In genomic region chr22:26658161-26658560, GRCh38 we compare ENCODE assay signal across 8 cellular contexts. TPM values are rescaled to one million over a fixed set of nuclear protein-coding genes. Genes with fewer than 3 reads are reported as not detected.
DNase-seq lines count a peak whose midpoint lies in the region; ATAC-seq, FAIRE-seq and TF ChIP-seq lines count a peak whose summit lies in the region.

No MANE protein-coding gene starts in this region.

- BruUV-seq in IMR-90 (replicated peaks; lab: Mats Ljungman, UMichigan) (no TSS peak), MCF 10A (replicated peaks; lab: Mats Ljungman, UMichigan) (no TSS peak)

- H4K8ac ChIP-seq in IMR-90 (ENCODE audit: low read depth in 2 of 2, low read length in 2 of 2): no peak overlapping the region

- no peaks in the 10 kb centered on the region for H3K9me3 Mint-ChIP-seq in CD8-positive, alpha-beta memory T cell
- no peaks in the 10 kb centered on the region for H3K9me3 Mint-ChIP-seq in MCF 10A (ENCODE audit: unreplicated experiment)
- H3K9me3 Mint-ChIP-seq in natural killer cell treated with Interleukin-12 subunit alpha and Interleukin-12 subunit beta and Interleukin-15 and Interleukin-18, amount 100 ng/mL, for 72 hours: no peaks in the 10 kb centered on the region

- no peaks in the 10 kb centered on the region for H4K20me1 ChIP-seq in IMR-90 (ENCODE audit: insufficient read depth, low read length)

- H3K9me1 ChIP-seq in IMR-90 (ENCODE audit: insufficient read depth, low read length): no peaks in the 10 kb centered on the region

- in situ Hi-C loops in IMR-90 (cut with MboI; ENCODE audit: low sequenced_read_pairs): no loop called here

- no peaks in the 10 kb centered on the region for H3K9me3 ChIP-seq in CD8-positive, alpha-beta memory T cell (ENCODE audit: low read length)
- no peaks in the 10 kb centered on the region for H3K9me3 ChIP-seq in IMR-90 (ENCODE audit: control insufficient read depth, insufficient read depth, low read length)

- H4K5ac ChIP-seq in IMR-90 (ENCODE audit: low read depth, low read length): no peak overlapping the region

- peak overlapping the region; percentile 78 to 98 (median 92) for H3K27ac Mint-ChIP-seq in CD8-positive, alpha-beta memory T cell
- H3K27ac Mint-ChIP-seq in MCF 10A (ENCODE audit: low read depth, unreplicated experiment): peak overlapping the region; percentile 3
- H3K27ac Mint-ChIP-seq in natural killer cell treated with Interleukin-12 subunit alpha and Interleukin-12 subunit beta and Interleukin-15 and Interleukin-18, amount 100 ng/mL, for 72 hours: peak overlapping the region; percentile 40 to 54

- POLR2A ChIA-PET in CD8-positive, alpha-beta memory T cell (lab: Charles Lee): interaction anchor here (0.5 to 1.2 kb wide), 2 partner anchors 143 to 174 kb away, joined by 3 to 4 read pairs; partner anchors contain the start of genes HPS4 and SRRD
- POLR2A ChIA-PET in IMR-90 (lab: Charles Lee; ENCODE audit: unreplicated experiment) (no interaction called here), MCF 10A (lab: Yijun Ruan, JAX) (no interaction called here)

- no peak overlapping the region for H3K14ac ChIP-seq in IMR-90 (replicated peaks; ENCODE audit: low read depth, low read length)

- H2AK5ac ChIP-seq in IMR-90 (ENCODE audit: low read depth, low read length): peak overlapping the region; percentile 78

- peak overlapping the region; percentile 75; the same call in 1 of the 2 replicates for H3K4me2 ChIP-seq in IMR-90 (ENCODE audit: low read depth, low read length)

- no peaks in the 10 kb centered on the region for H3K27me3 ChIP-seq in CD8-positive, alpha-beta memory T cell (ENCODE audit: insufficient read depth, low read length, poor library complexity, severe bottlenecking)
- peaks cover 33% of the 10 kb centered on the region for H3K27me3 ChIP-seq in IMR-90 (ENCODE audit: control insufficient read depth, insufficient read depth, low read length)

- H2BK120ac ChIP-seq in IMR-90 (ENCODE audit: low read depth, low read length): no peak overlapping the region

- no peak overlapping the region for H3K56ac ChIP-seq in IMR-90 (ENCODE audit: extremely low read depth, insufficient read depth, low read length)

- H4K91ac ChIP-seq in IMR-90 (ENCODE audit: insufficient read depth, low read depth, low read length): no peak overlapping the region

- H2BK15ac ChIP-seq in IMR-90 (ENCODE audit: low read depth, low read length): no peak overlapping the region

- H3K4me3 ChIP-seq in CD8-positive, alpha-beta memory T cell (ENCODE audit: low read length): peak overlapping the region; percentile 93
- H3K4me3 ChIP-seq in IMR-90 (ENCODE audit: insufficient read depth, low read depth, low read length): no peak overlapping the region

- H3K4ac ChIP-seq in IMR-90 (ENCODE audit: low read depth, low read length): 0 out of 2 replicates have a peak overlapping the region, but pooled peaks have one; percentile 1

- peaks cover 29 to 51% (median 35%) of the 10 kb centered on the region in 3 donors for H3K4me1 Mint-ChIP-seq in CD8-positive, alpha-beta memory T cell
- peaks cover 11% of the 10 kb centered on the region for H3K4me1 Mint-ChIP-seq in MCF 10A (ENCODE audit: insufficient read depth, unreplicated experiment)
- peaks cover 25 to 26% of the 10 kb centered on the region in 2 donors for H3K4me1 Mint-ChIP-seq in natural killer cell treated with Interleukin-12 subunit alpha and Interleukin-12 subunit beta and Interleukin-15 and Interleukin-18, amount 100 ng/mL, for 72 hours (ENCODE audit: low read depth in 2 of 2)

- H3K36me3 ChIP-seq in CD8-positive, alpha-beta memory T cell (ENCODE audit: insufficient read depth, low read length): no peaks in the 10 kb centered on the region
- H3K36me3 ChIP-seq in IMR-90 (ENCODE audit: control insufficient read depth, insufficient read depth, low read length): no peaks in the 10 kb centered on the region

- H3K4me3 Mint-ChIP-seq in CD8-positive, alpha-beta memory T cell: peak overlapping the region; percentile 92 to 99 (median 96)
- peak overlapping the region; percentile 42 for H3K4me3 Mint-ChIP-seq in MCF 10A (ENCODE audit: unreplicated experiment)
- peak overlapping the region; percentile 89 for H3K4me3 Mint-ChIP-seq in natural killer cell treated with Interleukin-12 subunit alpha and Interleukin-12 subunit beta and Interleukin-15 and Interleukin-18, amount 100 ng/mL, for 72 hours

- H3K9ac ChIP-seq in IMR-90 (ENCODE audit: low read depth, low read length): no peak overlapping the region

- peak overlapping the region; percentile 51 for H3K27ac ChIP-seq in CD8-positive, alpha-beta memory T cell (ENCODE audit: low read depth, low read length)
- H3K27ac ChIP-seq in IMR-90 (ENCODE audit: insufficient read depth, low read length): no peak overlapping the region

- no peaks in the 10 kb centered on the region for H3K79me1 ChIP-seq in IMR-90 (ENCODE audit: low read depth in 1 of 2, low read length in 2 of 2)

- no peak for DNase-seq in CD8-positive, alpha-beta memory T cell
- DNase-seq in IMR-90: no peak
- DNase-seq in MCF 10A (ENCODE audit: unreplicated experiment): no peak
- no peak for DNase-seq in natural killer cell treated with Interleukin-12 subunit alpha and Interleukin-12 subunit beta and Interleukin-15 and Interleukin-18, amount 100 ng/mL, for 72 hours (ENCODE audit: low spot score)
- no peak for DNase-seq in NCI-H1105 (lab: John Stamatoyannopoulos, UW)
- DNase-seq in RCC 7860 (ENCODE audit: low spot score): no peak

- H3K23ac ChIP-seq in IMR-90 (ENCODE audit: low read depth, low read length): peak overlapping the region; percentile 83

- H2AK9ac ChIP-seq in IMR-90 (replicated peaks; ENCODE audit: low read depth, low read length, poor library complexity): peak overlapping the region; percentile 7

- no CpG with 5 or more reads among the region's 11 CpGs for WGBS in IMR-90 (ENCODE audit: extremely low coverage in 2 of 2, insufficient read length in 1 of 2), 2 experiments

- dilution Hi-C loops in IMR-90 (cut with HindIII; ENCODE audit: low sequenced_read_pairs, unreplicated experiment): no loop called here

- FAIRE-seq in RCC 7860 (lab: Jason Lieb, UNC): no peak

- H2BK20ac ChIP-seq in IMR-90 (ENCODE audit: low read depth, low read length): 0 out of 2 replicates have a peak overlapping the region, but pooled peaks have one; percentile 3

- CTCF ChIA-PET in CD8-positive, alpha-beta memory T cell (lab: Charles Lee): interaction anchor here (1.1 kb wide), 1 partner anchor 11 kb away, joined by 3 read pairs; no protein-coding TSS in a partner anchor
- CTCF ChIA-PET in IMR-90 (lab: Yijun Ruan, JAX) (no interaction called here), MCF 10A (lab: Yijun Ruan, JAX) (no interaction called here)

- TF ChIP-seq CTCF in IMR-90 (conservative IDR thresholded peaks at IDR 0.05; ENCODE audit: low read depth, low read length) (no peak), MCF 10A (IDR thresholded peaks at IDR 0.05; ENCODE audit: unreplicated experiment) (no peak)

- intact Hi-C loops in IMR-90 (cut with micrococcal nuclease) (loop anchor here (2.0 kb wide), 1 partner anchor 145 kb away; the partner anchor contains the start of gene TFIP11), MCF 10A (cut with micrococcal nuclease) (no loop called here)

- no peak for TF ChIP-seq POLR2A in IMR-90 (IDR thresholded peaks at IDR 0.05; ENCODE audit: low read depth, low read length)

- peaks cover 0 to under 1% of the 10 kb centered on the region in 2 donors for H3K27me3 Mint-ChIP-seq in CD8-positive, alpha-beta memory T cell
- peaks cover 31% of the 10 kb centered on the region for H3K27me3 Mint-ChIP-seq in MCF 10A (ENCODE audit: insufficient read depth, unreplicated experiment)
- no peaks in the 10 kb centered on the region for H3K27me3 Mint-ChIP-seq in natural killer cell treated with Interleukin-12 subunit alpha and Interleukin-12 subunit beta and Interleukin-15 and Interleukin-18, amount 100 ng/mL, for 72 hours

- no peak overlapping the region for H3K18ac ChIP-seq in IMR-90 (ENCODE audit: low read depth, low read length)

- peaks cover 19% of the 10 kb centered on the region for H3K4me1 ChIP-seq in CD8-positive, alpha-beta memory T cell (ENCODE audit: insufficient read depth, low read length)
- H3K4me1 ChIP-seq in IMR-90 (ENCODE audit: control insufficient read depth, insufficient read depth, low read length): peaks cover 5% of the 10 kb centered on the region; the same call in 1 of the 2 replicates

- ATAC-seq in IMR-90 (ENCODE audit: low read depth) (no peak; the same call in 1 of the 2 replicates), HG03108 (IDR thresholded peaks at IDR 0.05; ENCODE audit: unreplicated experiment) (no peak), GM18873 (IDR thresholded peaks at IDR 0.05; ENCODE audit: low FRiP score, unreplicated experiment) (no peak)
- peak in 1 of 2 donors; percentile 13 for ATAC-seq in natural killer cell treated with Interleukin-12 subunit alpha and Interleukin-12 subunit beta and Interleukin-15 and Interleukin-18, amount 100 ng/mL, for 72 hours

- H2AFZ ChIP-seq in IMR-90 (replicated peaks; ENCODE audit: low read length, poor library complexity): peak overlapping the region; percentile 87

- H3K36me3 Mint-ChIP-seq in CD8-positive, alpha-beta memory T cell: peaks cover 0 to 25% (median 0%) of the 10 kb centered on the region in 3 donors
- no peaks in the 10 kb centered on the region for H3K36me3 Mint-ChIP-seq in MCF 10A (ENCODE audit: insufficient read depth, unreplicated experiment)
- no peaks in the 10 kb centered on the region for H3K36me3 Mint-ChIP-seq in natural killer cell treated with Interleukin-12 subunit alpha and Interleukin-12 subunit beta and Interleukin-15 and Interleukin-18, amount 100 ng/mL, for 72 hours

- TF ChIP-seq RAD21 in IMR-90 (IDR thresholded peaks at IDR 0.05; ENCODE audit: low read length): no peak

- H2BK5ac ChIP-seq in IMR-90 (ENCODE audit: low read depth, low read length, poor library complexity, severe bottlenecking): no peak overlapping the region

RNA-seq across cellular contexts. Expression of gene MIAT, which starts 0.8 kb away (rescaled TPM):
- 10 to 100 TPM; 52.2 to 57.5 TPM for total RNA-seq in CD8-positive, alpha-beta memory T cell
- polyA plus RNA-seq in CD8-positive, alpha-beta memory T cell: 3.9 TPM
- total RNA-seq in IMR-90 (2012; rRNA removed) (0.54 and 1.1 TPM in 2 replicates), MCF 10A (2022) (0.49 and 0.56 TPM in 2 replicates)
- 0.29 and 0.65 TPM in 2 replicates for polyA plus RNA-seq in IMR-90 (2012; rRNA removed)
- polyA plus RNA-seq in IMR-90 (2012; cell fraction: cytosol; rRNA removed): 0.03 and 0.09 TPM in 2 replicates
- 2.9 and 11.6 TPM in 2 replicates for polyA plus RNA-seq in IMR-90 (2012; cell fraction: nucleus; rRNA removed; ENCODE audit: low replicate concordance)
- total RNA-seq in natural killer cell treated with Interleukin-12 subunit alpha and Interleukin-12 subunit beta and Interleukin-15 and Interleukin-18, amount 100 ng/mL, for 72 hours: 10 to 100 TPM in 1 of 2 donors, 1 to 10 TPM in 1; 6.0 to 12.6 TPM

RNA-seq across cellular contexts. Expression of gene CRYBA4, which starts 36.4 kb away (rescaled TPM):
- not detected for total RNA-seq in CD8-positive, alpha-beta memory T cell
- not detected for polyA plus RNA-seq in CD8-positive, alpha-beta memory T cell
- total RNA-seq in IMR-90 (2012; rRNA removed): not detected in 2 replicates
- polyA plus RNA-seq in IMR-90 (2012; rRNA removed): not detected in 2 replicates
- not detected in 2 replicates for polyA plus RNA-seq in IMR-90 (2012; cell fraction: cytosol; rRNA removed)
- not detected in 2 replicates for polyA plus RNA-seq in IMR-90 (2012; cell fraction: nucleus; rRNA removed; ENCODE audit: low replicate concordance)
- total RNA-seq in MCF 10A (2022): not detected in 2 replicates
- total RNA-seq in natural killer cell treated with Interleukin-12 subunit alpha and Interleukin-12 subunit beta and Interleukin-15 and Interleukin-18, amount 100 ng/mL, for 72 hours: not detected

RNA-seq across cellular contexts. Expression of gene CRYBB1, which starts 40.3 kb away (rescaled TPM):
- total RNA-seq in CD8-positive, alpha-beta memory T cell: not detected
- polyA plus RNA-seq in CD8-positive, alpha-beta memory T cell: not detected
- total RNA-seq in IMR-90 (2012; rRNA removed) (not detected in 2 replicates), MCF 10A (2022) (not detected in 2 replicates)
- not detected in 2 replicates for polyA plus RNA-seq in IMR-90 (2012; rRNA removed)
- not detected in 2 replicates for polyA plus RNA-seq in IMR-90 (2012; cell fraction: cytosol; rRNA removed)
- not detected in 2 replicates for polyA plus RNA-seq in IMR-90 (2012; cell fraction: nucleus; rRNA removed; ENCODE audit: low replicate concordance)
- not detected for total RNA-seq in natural killer cell treated with Interleukin-12 subunit alpha and Interleukin-12 subunit beta and Interleukin-15 and Interleukin-18, amount 100 ng/mL, for 72 hours

Comparison
In these comparisons a context has a peak if more than half of its experiments do, and no peak if none do; other contexts are left out.
1. H3K27ac Mint-ChIP-seq: peak in every context shown above with its lines; median percentile 92 in CD8-positive, alpha-beta memory T cell; 47 in natural killer cell treated with Interleukin-12 subunit alpha and Interleukin-12 subunit beta and Interleukin-15 and Interleukin-18, amount 100 ng/mL, for 72 hours; 3 in MCF 10A.
2. H3K4me3 Mint-ChIP-seq: peak in every context shown above with its lines; median percentile 96 in CD8-positive, alpha-beta memory T cell; 89 in natural killer cell treated with Interleukin-12 subunit alpha and Interleukin-12 subunit beta and Interleukin-15 and Interleukin-18, amount 100 ng/mL, for 72 hours; 42 in MCF 10A.